Comparison of ENCODE assay signal across 8 cellular contexts in genomic region chr3:129120254-129121004, GRCh38. TPM values are rescaled to one million over a fixed set of nuclear protein-coding genes. Genes with fewer than 3 reads are reported as not detected.
DNase-seq lines count a peak whose midpoint lies in the region; ATAC-seq and TF ChIP-seq lines count a peak whose summit lies in the region.

No MANE protein-coding gene starts in this region.

- H3K27me3 ChIP-seq in lung (ENCODE audit: control insufficient read depth, insufficient read depth) = no peaks in the 10 kb centered on the region

- no peaks in the 10 kb centered on the region for H3K9me3 Mint-ChIP-seq in activated CD4-positive, alpha-beta memory T cell treated with anti-CD3 and anti-CD28 coated beads, Interleukin-2, amount 10 ng/mL, durations not matched to agents 7 days and 5 days

- peaks cover 45% of the 10 kb centered on the region for H3K36me3 Mint-ChIP-seq in activated CD4-positive, alpha-beta memory T cell treated with anti-CD3 and anti-CD28 coated beads, Interleukin-2, amount 10 ng/mL, durations not matched to agents 7 days and 5 days (ENCODE audit: low read depth)

- peak overlapping the region; percentile 72 to 97 for H3K27ac ChIP-seq in lung (ENCODE audit: low read depth in 1 of 2, low read length in 1 of 2)

- peak overlapping the region; percentile 96 for H3K27ac Mint-ChIP-seq in activated CD4-positive, alpha-beta memory T cell treated with anti-CD3 and anti-CD28 coated beads, Interleukin-2, amount 10 ng/mL, durations not matched to agents 7 days and 5 days

- ATAC-seq in GM18502 (IDR thresholded peaks at IDR 0.05; ENCODE audit: poor library complexity, unreplicated experiment) = peak; percentile 69
- peak; percentile 65 for ATAC-seq in HG02623 (IDR thresholded peaks at IDR 0.05; ENCODE audit: unreplicated experiment)
- peak; percentile 66 for ATAC-seq in lung (ENCODE audit: insufficient read depth, low FRiP score)

- WGBS in lung, 2 donors = 0 to 1% methylated on average over 18 of the region's 18 CpGs

- H3K4me1 Mint-ChIP-seq in activated CD4-positive, alpha-beta memory T cell treated with anti-CD3 and anti-CD28 coated beads, Interleukin-2, amount 10 ng/mL, durations not matched to agents 7 days and 5 days = peaks cover 53% of the 10 kb centered on the region

- CTCF ChIA-PET in activated CD4-positive, alpha-beta memory T cell treated with anti-CD3 and anti-CD28 coated beads, Interleukin-2, amount 10 ng/mL, durations not matched to agents 7 days and 5 days (lab: Charles Lee) = interaction anchor here (0.5 to 5.0 kb wide), 15 partner anchors 62 to 503 kb away, joined by 3 to 63 read pairs (median 4); partner anchors contain the start of gene RAB7A

- no peak for TF ChIP-seq CTCF in lung (IDR thresholded peaks at IDR 0.05; ENCODE audit: control extremely low read depth, extremely low read depth)

- peaks cover 0 to 3% of the 10 kb centered on the region in 2 donors for H3K36me3 ChIP-seq in lung (ENCODE audit: control insufficient read depth in 2 of 2, insufficient read depth in 2 of 2, low read length in 2 of 2)

- peak overlapping the region; percentile 67 for H3K4me3 ChIP-seq in lung

- DNase-seq in NCI-H2196 (lab: John Stamatoyannopoulos, UW; ENCODE audit: unreplicated experiment) (peak; percentile 70), lung (ENCODE audit: low spot score) (peak; percentile 92), NCI-H2227 (lab: John Stamatoyannopoulos, UW; ENCODE audit: unreplicated experiment) (no peak)
- DNase-seq in activated CD4-positive, alpha-beta memory T cell treated with anti-CD3 and anti-CD28 coated beads, Interleukin-2, amount 10 ng/mL, durations not matched to agents 7 days and 5 days = peak; percentile 96
- DNase-seq in effector CD4-positive, alpha-beta T cell = peak; percentile 83
- DNase-seq in stimulated activated CD4-positive, alpha-beta T cell treated with anti-CD3 and anti-CD28 coated beads, TNF-alpha, amount 100 ng/mL, for 4 hours (ENCODE audit: low read depth in 3 of 3) = peak; percentile 74 to 80 (median 74)

- no peaks in the 10 kb centered on the region for H3K9me3 ChIP-seq in lung (ENCODE audit: control insufficient read depth in 2 of 2, insufficient read depth in 1 of 2, low read length in 1 of 2)

- no peaks in the 10 kb centered on the region for H3K27me3 Mint-ChIP-seq in activated CD4-positive, alpha-beta memory T cell treated with anti-CD3 and anti-CD28 coated beads, Interleukin-2, amount 10 ng/mL, durations not matched to agents 7 days and 5 days

- H3K4me1 ChIP-seq in lung (ENCODE audit: control insufficient read depth in 2 of 2, insufficient read depth in 2 of 2, low read length in 2 of 2) = peaks cover 9 to 13% of the 10 kb centered on the region in 2 donors

- peak overlapping the region; percentile 91 for H3K4me3 Mint-ChIP-seq in activated CD4-positive, alpha-beta memory T cell treated with anti-CD3 and anti-CD28 coated beads, Interleukin-2, amount 10 ng/mL, durations not matched to agents 7 days and 5 days

- POLR2A ChIA-PET in activated CD4-positive, alpha-beta memory T cell treated with anti-CD3 and anti-CD28 coated beads, Interleukin-2, amount 10 ng/mL, durations not matched to agents 7 days and 5 days (lab: Charles Lee) = interaction anchor here (0.7 to 8.4 kb wide), 32 partner anchors 9 to 469 kb away, joined by 3 to 111 read pairs (median 6); partner anchors contain the start of genes ACAD9, CNBP, COPG1 and HMCES

RNA-seq across cellular contexts. Expression of gene RAB43, which starts 1.2 kb away (rescaled TPM):
- total RNA-seq in activated CD4-positive, alpha-beta memory T cell treated with anti-CD3 and anti-CD28 coated beads, Interleukin-2, amount 10 ng/mL, durations not matched to agents 7 days and 5 days = 10 to 100 TPM; 46.3 to 48.1 TPM
- 10 to 100 TPM in 1 of 2 donors, 1 to 10 TPM in 1; 9.4 to 32.6 TPM for total RNA-seq in lung
- 10 to 100 TPM; 18.6 to 22.0 TPM for polyA plus RNA-seq in lung

RNA-seq across cellular contexts. Expression of gene ISY1, which starts 40.4 kb away (rescaled TPM):
- 10 to 100 TPM; 63.9 to 66.2 TPM for total RNA-seq in activated CD4-positive, alpha-beta memory T cell treated with anti-CD3 and anti-CD28 coated beads, Interleukin-2, amount 10 ng/mL, durations not matched to agents 7 days and 5 days
- 10 to 100 TPM; 24.5 to 28.4 TPM for total RNA-seq in lung
- polyA plus RNA-seq in lung = 10 to 100 TPM; 23.1 to 39.6 TPM

RNA-seq across cellular contexts. Expression of gene GP9, which starts 59.9 kb away (rescaled TPM):
- total RNA-seq in activated CD4-positive, alpha-beta memory T cell treated with anti-CD3 and anti-CD28 coated beads, Interleukin-2, amount 10 ng/mL, durations not matched to agents 7 days and 5 days = not detected
- 1 to 10 TPM in 1 of 2 donors, under 1 TPM in 1; 0.40 to 3.0 TPM for total RNA-seq in lung
- 1 to 10 TPM; 1.3 to 6.2 TPM for polyA plus RNA-seq in lung
